ENCODE assay signal across 15 cellular contexts in genomic region chr3:127043731-127044510, GRCh38.
A peak's percentile ranks its signal among the peaks of the same experiment; 100 is the strongest.
DNase-seq lines count a peak whose midpoint lies in the region; ATAC-seq and TF ChIP-seq lines count a peak whose summit lies in the region.
"Had no signal": no experiment of that assay in that cellular context is flagged by ENCODE, and none has a peak within 500 bp of the region (broad histone marks: within the 10 kb centered on the region; RNA-seq: fewer than 3 reads in every experiment).

No MANE protein-coding gene starts in this region.

- H3K9me3 Mint-ChIP-seq in T-helper 2 cell treated with Interferon-gamma antibody and Interleukin-4, amounts not matched to agents 5 μg/mL and 100 μg/mL, for 36 hours = no peaks in the 10 kb centered on the region

- peak overlapping the region; percentile 48 for H2BK5ac ChIP-seq in mesenchymal stem cell (ENCODE audit: low read depth, low read length, poor library complexity, severe bottlenecking)

- WGBS in mammary epithelial cell (ENCODE audit: low coverage, missing lambda C conversion rate) = 51% methylated on average over 5 of the region's 7 CpGs
- WGBS in mesenchymal stem cell = 79% methylated on average over 7 of the region's 7 CpGs
- 71 to 75% methylated on average over 6 to 7 of the region's 7 CpGs for WGBS in upper lobe of left lung, 2 donors

- ATAC-seq in Right ventricle myocardium superior (ENCODE audit: poor library complexity) = no peak
- ATAC-seq in upper lobe of left lung (ENCODE audit: low FRiP score in 2 of 2) = peak; percentile 20 to 56
- ATAC-seq: naive thymus-derived CD8-positive, alpha-beta T cell; stimulated activated naive CD8-positive, alpha-beta T cell treated with anti-CD3 and anti-CD28 coated beads, Interleukin-15, Interleukin-2, amounts not matched to agents 100 U/mL and 50 U/mL, for 24 hours had no signal

- H3K27ac Mint-ChIP-seq in T-helper 2 cell treated with Interferon-gamma antibody and Interleukin-4, amounts not matched to agents 5 μg/mL and 100 μg/mL, for 36 hours = no peak overlapping the region
- H3K27ac Mint-ChIP-seq: activated B cell treated with CpG ODN at 0.5 μM for 24 hours; activated naive CD8-positive, alpha-beta T cell; IgD-negative memory B cell; naive thymus-derived CD8-positive, alpha-beta T cell had no signal

- TF ChIP-seq EP300 in upper lobe of left lung (IDR thresholded peaks at IDR 0.05) = no peak

- peak overlapping the region; percentile 98 for H2AK5ac ChIP-seq in mesenchymal stem cell (ENCODE audit: low read length, severe bottlenecking)

- no peak overlapping the region for H2BK120ac ChIP-seq in mesenchymal stem cell (ENCODE audit: low read depth, low read length)

- no peak overlapping the region for H3K4me3 ChIP-seq in mammary epithelial cell (replicated peaks in 1 of 3; ENCODE audit: insufficient read depth in 1 of 3, low read depth in 2 of 3, low read length in 3 of 3)
- H3K4me3 ChIP-seq in mesenchymal stem cell (ENCODE audit: insufficient read depth in 1 of 2, low read depth in 1 of 2, low read length in 2 of 2) = no peak overlapping the region
- H3K4me3 ChIP-seq in upper lobe of left lung = no peak overlapping the region

- peak overlapping the region; percentile 59 for H3K4me2 ChIP-seq in mammary epithelial cell (ENCODE audit: insufficient read depth, low read depth, low read length)
- H3K4me2 ChIP-seq in mesenchymal stem cell (ENCODE audit: low read length, poor library complexity, severe bottlenecking) = no peak overlapping the region

- no peaks in the 10 kb centered on the region for H3K79me1 ChIP-seq in mesenchymal stem cell (replicated peaks; ENCODE audit: low read length, poor library complexity, severe bottlenecking)

- dilution Hi-C loops in mammary epithelial cell (cut with HindIII; ENCODE audit: low sequenced_read_pairs) = loop anchor here (5.0 kb wide), 1 partner anchor 57 kb away; no protein-coding TSS in a partner anchor

- H3K4me1 Mint-ChIP-seq in T-helper 2 cell treated with Interferon-gamma antibody and Interleukin-4, amounts not matched to agents 5 μg/mL and 100 μg/mL, for 36 hours (ENCODE audit: low read depth) = no peaks in the 10 kb centered on the region
- H3K4me1 Mint-ChIP-seq: activated B cell treated with CpG ODN at 0.5 μM for 24 hours had no signal

- intact Hi-C loops in Right ventricle myocardium superior (cut with DNase I) = no loop called here
- intact Hi-C loops in cardiac septum (cut with DNase I) = no loop called here
- intact Hi-C loops in mammary epithelial cell (cut with micrococcal nuclease) = loop anchor here (1.0 kb wide), 1 partner anchor 31 kb away; no protein-coding TSS in a partner anchor

- H2BK15ac ChIP-seq in mesenchymal stem cell (ENCODE audit: low read depth, poor library complexity, severe bottlenecking) = no peak overlapping the region

- H3K4ac ChIP-seq in mesenchymal stem cell (ENCODE audit: low read depth in 1 of 2, low read length in 2 of 2) = no peak overlapping the region

- H3K27me3 ChIP-seq in mammary epithelial cell (ENCODE audit: insufficient read depth, low read length) = no peaks in the 10 kb centered on the region
- H3K27me3 ChIP-seq in mesenchymal stem cell (ENCODE audit: control insufficient read depth in 1 of 2, insufficient read depth in 1 of 2, low read length in 2 of 2) = peaks cover 0 to 27% of the 10 kb centered on the region in 2 experiments
- H3K27me3 ChIP-seq in upper lobe of left lung = no peaks in the 10 kb centered on the region

- H3K9ac ChIP-seq in mammary epithelial cell (ENCODE audit: insufficient read depth, low read length) = no peak overlapping the region
- H3K9ac ChIP-seq in mesenchymal stem cell (ENCODE audit: low read length) = peak overlapping the region; percentile 12

- H3K27me3 Mint-ChIP-seq in T-helper 2 cell treated with Interferon-gamma antibody and Interleukin-4, amounts not matched to agents 5 μg/mL and 100 μg/mL, for 36 hours (ENCODE audit: low read depth) = no peaks in the 10 kb centered on the region

- H3K4me3 Mint-ChIP-seq in T-helper 2 cell treated with Interferon-gamma antibody and Interleukin-4, amounts not matched to agents 5 μg/mL and 100 μg/mL, for 36 hours = no peak overlapping the region
- H3K4me3 Mint-ChIP-seq: activated B cell treated with CpG ODN at 0.5 μM for 24 hours; activated naive CD8-positive, alpha-beta T cell; IgD-negative memory B cell; naive thymus-derived CD8-positive, alpha-beta T cell had no signal

- H3K14ac ChIP-seq in mesenchymal stem cell (ENCODE audit: low read length in 2 of 2) = no peak overlapping the region

- H4K20me1 ChIP-seq in mammary epithelial cell (ENCODE audit: insufficient read depth, low read length) = no peaks in the 10 kb centered on the region

- peak overlapping the region in 1 of 2 experiments; percentile 35 for H2BK12ac ChIP-seq in mesenchymal stem cell (ENCODE audit: low read length in 2 of 2)

- H3K79me2 ChIP-seq in mammary epithelial cell (ENCODE audit: insufficient read depth, low read length) = no peaks in the 10 kb centered on the region

- DNase-seq in Right ventricle myocardium superior (peak; percentile 33), cardiac septum (ENCODE audit: low spot score) (no peak), mammary epithelial cell (no peak), mesenchymal stem cell (no peak), upper lobe of left lung (no peak), NCI-H774 (lab: John Stamatoyannopoulos, UW) (no peak), COR-L47 (lab: John Stamatoyannopoulos, UW) (no peak)
- no peak for DNase-seq in T-helper 2 cell treated with Interferon-gamma antibody and Interleukin-4, amounts not matched to agents 5 μg/mL and 100 μg/mL, for 36 hours (ENCODE audit: low spot score)
- DNase-seq: activated B cell treated with CpG ODN at 0.5 μM for 24 hours; Caco-2; NCI-H1105; stimulated activated naive CD8-positive, alpha-beta T cell treated with anti-CD3 and anti-CD28 coated beads, Interleukin-15, Interleukin-2, amounts not matched to agents 100 U/mL and 50 U/mL, for 24 hours had no signal

- no peak overlapping the region for H4K8ac ChIP-seq in mesenchymal stem cell (ENCODE audit: low read length)

- no peak overlapping the region for H3K18ac ChIP-seq in mesenchymal stem cell (ENCODE audit: low read depth in 1 of 2, low read length in 2 of 2)

- no peak overlapping the region for H4K91ac ChIP-seq in mesenchymal stem cell (ENCODE audit: low read length)

- peak overlapping the region; percentile 82 for H2AFZ ChIP-seq in mammary epithelial cell (ENCODE audit: low read depth, low read length)
- H2AFZ ChIP-seq in mesenchymal stem cell (ENCODE audit: low read depth, low read length) = no peak overlapping the region

- H3K23ac ChIP-seq in mesenchymal stem cell (ENCODE audit: low read length in 2 of 2) = no peak overlapping the region

- TF ChIP-seq POLR2A in upper lobe of left lung (IDR thresholded peaks at IDR 0.05) = no peak

- CTCF ChIA-PET in mammary epithelial cell (lab: Charles Lee; ENCODE audit: low non-redundant PET) = no interaction called here

- in situ Hi-C loops in mammary epithelial cell (cut with MboI; ENCODE audit: low sequenced_read_pairs in 2 of 2) = no loop called here

- no peaks in the 10 kb centered on the region for H3K36me3 Mint-ChIP-seq in T-helper 2 cell treated with Interferon-gamma antibody and Interleukin-4, amounts not matched to agents 5 μg/mL and 100 μg/mL, for 36 hours (ENCODE audit: low read depth)
- H3K36me3 Mint-ChIP-seq: activated naive CD8-positive, alpha-beta T cell; IgD-negative memory B cell; naive thymus-derived CD8-positive, alpha-beta T cell had no signal

- H3K27ac ChIP-seq in mammary epithelial cell (ENCODE audit: insufficient read depth, low read depth, low read length) (peak overlapping the region; percentile 45), mesenchymal stem cell (ENCODE audit: low read length, poor library complexity, severe bottlenecking) (peak overlapping the region; percentile 79), upper lobe of left lung (peak overlapping the region; percentile 50 to 68 (median 62))

- H3K9me3 ChIP-seq in mammary epithelial cell (replicated peaks; ENCODE audit: insufficient read depth, low read length) (no peaks in the 10 kb centered on the region), mesenchymal stem cell (ENCODE audit: control insufficient read depth, low read length) (peaks cover 3% of the 10 kb centered on the region), upper lobe of left lung (no peaks in the 10 kb centered on the region)
- H3K9me3 ChIP-seq: Caco-2 had no signal

- no TSS peak for BruUV-seq in mammary epithelial cell (replicated peaks; lab: Mats Ljungman, UMichigan)

- H3K36me3 ChIP-seq in mammary epithelial cell (ENCODE audit: insufficient read depth, low read length) (no peaks in the 10 kb centered on the region), mesenchymal stem cell (ENCODE audit: control insufficient read depth in 1 of 2, insufficient read depth in 2 of 2, low read depth in 1 of 2, low read length in 2 of 2) (no peaks in the 10 kb centered on the region), upper lobe of left lung (no peaks in the 10 kb centered on the region)

- TF ChIP-seq CTCF in mammary epithelial cell (conservative IDR thresholded peaks at IDR 0.05 in 1 of 2, IDR thresholded peaks at IDR 0.05 in 1 of 2; ENCODE audit: extremely low read depth in 1 of 2, insufficient read depth in 1 of 2, low read depth in 1 of 2, low read length in 2 of 2) = no peak
- no peak for TF ChIP-seq CTCF in upper lobe of left lung (IDR thresholded peaks at IDR 0.05)

- H3K4me1 ChIP-seq in mammary epithelial cell (ENCODE audit: insufficient read depth, low read length) (peaks cover 23% of the 10 kb centered on the region), mesenchymal stem cell (ENCODE audit: control insufficient read depth, insufficient read depth, low read depth, low read length) (peaks cover 18% of the 10 kb centered on the region), upper lobe of left lung (peaks cover 4 to 20% (median 11%) of the 10 kb centered on the region in 4 donors)
- H3K4me1 ChIP-seq: Caco-2 had no signal
